Comparison of ENCODE assay signal across 14 cellular contexts in genomic region chr9:32385885-32386283, GRCh38. TPM values are rescaled to one million over a fixed set of nuclear protein-coding genes. Genes with fewer than 3 reads are reported as not detected.
DNase-seq lines count a peak whose midpoint lies in the region; ATAC-seq, FAIRE-seq and TF ChIP-seq lines count a peak whose summit lies in the region.
"Had no signal": no experiment of that assay in that cellular context is flagged by ENCODE, and none has a peak within 500 bp of the region (broad histone marks: within the 10 kb centered on the region; RNA-seq: fewer than 3 reads in every experiment).

No MANE protein-coding gene starts in this region.

- no peak for ATAC-seq in CD4-positive, alpha-beta T cell (ENCODE audit: poor library complexity)
- ATAC-seq in stimulated activated effector memory CD8-positive, alpha-beta T cell treated with anti-CD3 and anti-CD28 coated beads, Interleukin-12 subunit alpha, Interleukin-12 subunit beta, amount 100 ng/mL, for 72 hours: no peak
- no peak for ATAC-seq in GM21576 (IDR thresholded peaks at IDR 0.05; ENCODE audit: unreplicated experiment)
- ATAC-seq: stimulated activated naive CD8-positive, alpha-beta T cell treated with anti-CD3 and anti-CD28 coated beads, Interleukin-15, amount 100 ng/mL, for 72 hours had no signal

- CTCF ChIA-PET in CD4-positive, alpha-beta T cell (lab: Charles Lee): interaction anchor here (4.3 kb wide), 1 partner anchor 188 kb away, joined by 22 read pairs; the partner anchor contains the start of gene NDUFB6
- CTCF ChIA-PET in endothelial cell of umbilical vein (lab: Charles Lee): interaction anchor here (2.1 to 8.7 kb wide), 6 partner anchors 9 to 187 kb away, joined by 10 to 105 read pairs (median 32); partner anchors contain the start of genes NDUFB6, RIGI, SMIM27 and TOPORS

- H3K27ac Mint-ChIP-seq in CD4-positive, alpha-beta T cell: no peak overlapping the region
- H3K27ac Mint-ChIP-seq in nephron: no peak overlapping the region
- no peak overlapping the region for H3K27ac Mint-ChIP-seq in stimulated activated effector memory CD8-positive, alpha-beta T cell treated with anti-CD3 and anti-CD28 coated beads, Interleukin-12 subunit alpha, Interleukin-12 subunit beta, amount 100 ng/mL, for 72 hours
- H3K27ac Mint-ChIP-seq: stimulated activated naive CD8-positive, alpha-beta T cell treated with anti-CD3 and anti-CD28 coated beads, Interleukin-15, amount 100 ng/mL, for 72 hours had no signal

- H3K9me3 ChIP-seq in CD4-positive, alpha-beta T cell (ENCODE audit: control insufficient read depth, low read length): no peaks in the 10 kb centered on the region
- H3K9me3 ChIP-seq in Loucy (ENCODE audit: insufficient read depth, low read depth, low read length): no peaks in the 10 kb centered on the region
- no peaks in the 10 kb centered on the region for H3K9me3 ChIP-seq in endothelial cell of umbilical vein (replicated peaks; ENCODE audit: control insufficient read depth, insufficient read depth, low read length)
- H3K9me3 ChIP-seq in esophagus squamous epithelium: no peaks in the 10 kb centered on the region
- H3K9me3 ChIP-seq: Caco-2, psoas muscle had no signal

- H2AFZ ChIP-seq in Loucy (ENCODE audit: low read length): no peak overlapping the region
- H2AFZ ChIP-seq in endothelial cell of umbilical vein (ENCODE audit: low read depth, low read length): no peak overlapping the region

- H3K4me3 Mint-ChIP-seq in CD4-positive, alpha-beta T cell: peak overlapping the region; percentile 59
- peak overlapping the region; percentile 51 to 77 (median 72) for H3K4me3 Mint-ChIP-seq in nephron
- no peak overlapping the region for H3K4me3 Mint-ChIP-seq in stimulated activated effector memory CD8-positive, alpha-beta T cell treated with anti-CD3 and anti-CD28 coated beads, Interleukin-12 subunit alpha, Interleukin-12 subunit beta, amount 100 ng/mL, for 72 hours

- H3K79me2 ChIP-seq in Loucy (ENCODE audit: insufficient read depth, low read length): peaks cover 39% of the 10 kb centered on the region; the same call in 1 of the 2 replicates
- peaks cover 37% of the 10 kb centered on the region for H3K79me2 ChIP-seq in endothelial cell of umbilical vein (ENCODE audit: control insufficient read depth, insufficient read depth, low read length)

- no peak for DNase-seq in CD4-positive, alpha-beta T cell
- DNase-seq in endothelial cell of umbilical vein (ENCODE audit: low read depth, low spot score): no peak
- no peak for DNase-seq in stimulated activated effector memory CD8-positive, alpha-beta T cell treated with anti-CD3 and anti-CD28 coated beads, Interleukin-12 subunit alpha, Interleukin-12 subunit beta, amount 100 ng/mL, for 72 hours (ENCODE audit: low spot score in 2 of 2)
- no peak for DNase-seq in esophagus squamous epithelium (lab: John Stamatoyannopoulos, UW)
- DNase-seq in posterior cingulate gyrus: no peak
- DNase-seq: Caco-2; midbrain; NCI-H526 treated with DMSO at 0.1 percent for 48 hours; psoas muscle; stimulated activated CD4-positive, alpha-beta T cell treated with anti-CD3 and anti-CD28 coated beads, Interleukin-4, amount 100 ng/mL, for 1 hour; stimulated activated naive CD8-positive, alpha-beta T cell treated with anti-CD3 and anti-CD28 coated beads, Interleukin-15, amount 100 ng/mL, for 72 hours had no signal

- H3K27me3 Mint-ChIP-seq in CD4-positive, alpha-beta T cell: no peaks in the 10 kb centered on the region
- H3K27me3 Mint-ChIP-seq in nephron (ENCODE audit: low read depth): peaks cover 31% of the 10 kb centered on the region

- H3K27ac ChIP-seq in CD4-positive, alpha-beta T cell (ENCODE audit: low read depth, low read length): no peak overlapping the region
- H3K27ac ChIP-seq in endothelial cell of umbilical vein (ENCODE audit: insufficient read depth, low read depth, low read length) (no peak overlapping the region), esophagus squamous epithelium (no peak overlapping the region)

- WGBS in esophagus squamous epithelium, 2 donors: 63 to 88% methylated on average over 1 to 2 of the region's 3 CpGs

- TF ChIP-seq CTCF in CD4-positive, alpha-beta T cell (IDR thresholded peaks at IDR 0.05): no peak
- TF ChIP-seq CTCF in Loucy (conservative IDR thresholded peaks at IDR 0.05; ENCODE audit: low read length) (no peak), endothelial cell of umbilical vein (IDR thresholded peaks at IDR 0.05; ENCODE audit: extremely low read depth in 1 of 2, insufficient read depth in 1 of 2, low read depth in 1 of 2, low read length in 2 of 2) (no peak), nephron (IDR thresholded peaks at IDR 0.05; ENCODE audit: unreplicated experiment in 3 of 3) (no peak), esophagus squamous epithelium (IDR thresholded peaks at IDR 0.05) (no peak)

- no peaks in the 10 kb centered on the region for H3K36me3 ChIP-seq in Loucy (ENCODE audit: insufficient read depth, low read length)
- H3K36me3 ChIP-seq in endothelial cell of umbilical vein (ENCODE audit: control insufficient read depth in 2 of 2, extremely low read depth in 1 of 2, insufficient read depth in 2 of 2, low read length in 2 of 2): no peaks in the 10 kb centered on the region
- H3K36me3 ChIP-seq in esophagus squamous epithelium: no peaks in the 10 kb centered on the region

- no peaks in the 10 kb centered on the region for H3K9me2 ChIP-seq in Loucy (replicated peaks; ENCODE audit: low read depth, low read length)

- no peaks in the 10 kb centered on the region for H3F3A ChIP-seq in Loucy (ENCODE audit: low read depth)

- H3K27me3 ChIP-seq in CD4-positive, alpha-beta T cell (ENCODE audit: control insufficient read depth, insufficient read depth, low read length): peaks cover 4% of the 10 kb centered on the region
- H3K27me3 ChIP-seq in Loucy (ENCODE audit: insufficient read depth, low read length, poor library complexity, severe bottlenecking): peaks cover 8% of the 10 kb centered on the region
- H3K27me3 ChIP-seq in endothelial cell of umbilical vein (ENCODE audit: control insufficient read depth in 2 of 2, insufficient read depth in 2 of 2, low read length in 2 of 2): no peaks in the 10 kb centered on the region
- peaks cover 0 to 3% (median 0%) of the 10 kb centered on the region in 4 donors for H3K27me3 ChIP-seq in esophagus squamous epithelium

- intact Hi-C loops in CD4-positive, alpha-beta T cell (cut with DNase I, micrococcal nuclease): loop anchor here in 1 of 2 experiments (10.0 kb wide), 1 partner anchor 879 kb away; the partner anchor contains the start of genes BAG1 and CHMP5
- intact Hi-C loops in endothelial cell of umbilical vein (cut with micrococcal nuclease): loop anchor here (1.0 kb wide), 1 partner anchor 166 kb away; the partner anchor contains the start of genes SMIM27 and TOPORS
- intact Hi-C loops in esophagus squamous epithelium (cut with DNase I): no loop called here
- intact Hi-C loops in posterior cingulate gyrus (cut with DNase I): loop anchor here (10.0 kb wide), 1 partner anchor 169 kb away; the partner anchor contains the start of genes SMIM27 and TOPORS

- no peaks in the 10 kb centered on the region for H3K9me3 Mint-ChIP-seq in CD4-positive, alpha-beta T cell
- no peaks in the 10 kb centered on the region for H3K9me3 Mint-ChIP-seq in nephron
- H3K9me3 Mint-ChIP-seq in stimulated activated effector memory CD8-positive, alpha-beta T cell treated with anti-CD3 and anti-CD28 coated beads, Interleukin-12 subunit alpha, Interleukin-12 subunit beta, amount 100 ng/mL, for 72 hours: no peaks in the 10 kb centered on the region
- H3K9me3 Mint-ChIP-seq: stimulated activated naive CD8-positive, alpha-beta T cell treated with anti-CD3 and anti-CD28 coated beads, Interleukin-15, amount 100 ng/mL, for 72 hours had no signal

- dilution Hi-C loops in endothelial cell of umbilical vein (cut with MboI; ENCODE audit: extremely low pct_ligation_motif_present, low sequenced_read_pairs): loop anchor here (25.0 kb wide), 1 partner anchor 176 kb away; the partner anchor contains the start of genes NDUFB6, SMIM27 and TOPORS

- no peaks in the 10 kb centered on the region for H4K20me1 ChIP-seq in Loucy (ENCODE audit: insufficient read depth, low read length, poor library complexity, severe bottlenecking)
- no peaks in the 10 kb centered on the region for H4K20me1 ChIP-seq in endothelial cell of umbilical vein (replicated peaks; ENCODE audit: control insufficient read depth, extremely low read depth, insufficient read depth, low read length)

- no TSS peak for BruUV-seq in endothelial cell of umbilical vein (replicated peaks; lab: Mats Ljungman, UMichigan)

- no peaks in the 10 kb centered on the region for H3K9me1 ChIP-seq in endothelial cell of umbilical vein (replicated peaks; ENCODE audit: control insufficient read depth, extremely low read depth, insufficient read depth, low read length)

- H3K4me2 ChIP-seq in Loucy (ENCODE audit: low read depth, low read length, poor library complexity, severe bottlenecking) (peak overlapping the region; percentile 98), endothelial cell of umbilical vein (ENCODE audit: insufficient read depth, low read length) (peak overlapping the region; percentile 80)

- TF ChIP-seq POLR2A in endothelial cell of umbilical vein (IDR thresholded peaks at IDR 0.05; ENCODE audit: low read depth, low read length) (no peak), esophagus squamous epithelium (IDR thresholded peaks at IDR 0.05) (no peak)

- H3K4me1 Mint-ChIP-seq in CD4-positive, alpha-beta T cell (ENCODE audit: low read depth): peaks cover 23% of the 10 kb centered on the region
- H3K4me1 Mint-ChIP-seq in nephron: peaks cover 16% of the 10 kb centered on the region
- H3K4me1 Mint-ChIP-seq in stimulated activated effector memory CD8-positive, alpha-beta T cell treated with anti-CD3 and anti-CD28 coated beads, Interleukin-12 subunit alpha, Interleukin-12 subunit beta, amount 100 ng/mL, for 72 hours: peaks cover 6% of the 10 kb centered on the region

- no peaks in the 10 kb centered on the region for H3K36me3 Mint-ChIP-seq in CD4-positive, alpha-beta T cell (ENCODE audit: low read depth)
- H3K36me3 Mint-ChIP-seq in nephron (ENCODE audit: low read depth): no peaks in the 10 kb centered on the region
- H3K36me3 Mint-ChIP-seq in stimulated activated effector memory CD8-positive, alpha-beta T cell treated with anti-CD3 and anti-CD28 coated beads, Interleukin-12 subunit alpha, Interleukin-12 subunit beta, amount 100 ng/mL, for 72 hours: no peaks in the 10 kb centered on the region

- POLR2A ChIA-PET in CD4-positive, alpha-beta T cell (lab: Charles Lee): no interaction called here
- POLR2A ChIA-PET in endothelial cell of umbilical vein (lab: Charles Lee): interaction anchor here (0.9 kb wide), 1 partner anchor 164 kb away, joined by 3 read pairs; no protein-coding TSS in a partner anchor

- H3K9ac ChIP-seq in Loucy (ENCODE audit: low read depth, low read length, poor library complexity, severe bottlenecking) (peak overlapping the region; percentile 85), endothelial cell of umbilical vein (replicated peaks; ENCODE audit: extremely low read depth, insufficient read depth, low read length) (no peak overlapping the region)

- H3K4me3 ChIP-seq in Loucy (ENCODE audit: low read length, poor library complexity, severe bottlenecking): peak overlapping the region; percentile 99
- no peak overlapping the region for H3K4me3 ChIP-seq in endothelial cell of umbilical vein (replicated peaks in 1 of 3; ENCODE audit: insufficient read depth in 1 of 3, low read depth in 1 of 3, low read length in 3 of 3)
- no peak overlapping the region for H3K4me3 ChIP-seq in esophagus squamous epithelium

- FAIRE-seq in endothelial cell of umbilical vein (lab: Jason Lieb, UNC): peak; percentile 47

- H3K4me1 ChIP-seq in Loucy (ENCODE audit: insufficient read depth, low read length, poor library complexity, severe bottlenecking) (peaks cover 29% of the 10 kb centered on the region), endothelial cell of umbilical vein (ENCODE audit: control insufficient read depth, extremely low read depth, insufficient read depth, low read length) (peaks cover 28% of the 10 kb centered on the region), esophagus squamous epithelium (peaks cover 11 to 35% (median 16%) of the 10 kb centered on the region in 3 donors)

RNA-seq across cellular contexts. Expression of gene ACO1, which starts 1.4 kb away (rescaled TPM):
- 1 to 10 TPM; 3.1 TPM for total RNA-seq in CD4-positive, alpha-beta T cell
- 54.1 and 56.9 TPM in 2 replicates for total RNA-seq in endothelial cell of umbilical vein
- 45.7 and 51.6 TPM in 2 replicates for polyA plus RNA-seq in endothelial cell of umbilical vein
- 54.8 and 58.8 TPM in 2 replicates for polyA plus RNA-seq in endothelial cell of umbilical vein (2011; cell fraction: cytosol; rRNA removed)
- polyA plus RNA-seq in endothelial cell of umbilical vein (2011; cell fraction: nucleus; rRNA removed): 49.0 and 57.5 TPM in 2 replicates
- 59.5 and 79.4 TPM in 2 replicates for polyA plus RNA-seq in endothelial cell of umbilical vein (2012)
- 86.8 and 92.0 TPM in 2 replicates for polyA minus RNA-seq in endothelial cell of umbilical vein
- polyA minus RNA-seq in endothelial cell of umbilical vein (2011; cell fraction: cytosol; rRNA and poly(A)+ RNA removed): 13.4 TPM
- polyA minus RNA-seq in endothelial cell of umbilical vein (2011; cell fraction: nucleus; rRNA and poly(A)+ RNA removed): 31.6 and 44.5 TPM in 2 replicates
- total RNA-seq in esophagus squamous epithelium: 10 to 100 TPM; 10.7 to 25.7 (median 21.5) TPM
